In the genomic region with DNA sequence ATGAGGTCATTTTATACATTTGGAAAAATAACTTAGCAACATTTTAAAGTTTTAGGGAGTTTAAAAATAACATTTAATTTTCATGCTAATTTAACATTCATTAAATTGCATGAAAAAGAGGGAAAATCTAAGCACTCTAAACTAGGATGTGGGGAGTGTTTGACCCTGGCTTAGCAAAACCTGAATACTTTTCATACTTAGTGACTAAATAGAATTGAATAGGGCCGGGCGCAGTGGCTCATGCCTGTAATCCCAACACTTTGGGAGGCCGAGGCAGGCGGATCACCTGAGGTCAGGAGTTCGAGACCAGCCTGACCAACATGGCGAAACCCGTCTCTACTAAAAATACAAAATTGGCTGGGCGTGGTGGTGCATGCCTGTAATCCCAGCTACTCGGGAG, we compare ENCODE assay signal across 8 cellular contexts. TPM values are rescaled to one million over a fixed set of nuclear protein-coding genes. Genes with fewer than 3 reads are reported as not detected.
DNase-seq lines count a peak whose midpoint lies in the region; ATAC-seq and TF ChIP-seq lines count a peak whose summit lies in the region.
"Not testable (repeated sequence)": the region's sequence is repeated elsewhere in the genome, so short reads cannot be mapped to it uniquely, and the experiment has no call there.

No MANE protein-coding gene starts in this region.

- not testable (repeated sequence) for H3K27me3 Mint-ChIP-seq in central memory CD8-positive, alpha-beta T cell; mesothelial cell of epicardium (ENCODE audit: low read depth)

- peak overlapping the region; percentile 78 for H3K4me3 ChIP-seq in AG04450 (ENCODE audit: low read depth, low read length)
- H3K4me3 ChIP-seq in HAP-1: peak overlapping the region; percentile 55
- peak overlapping the region; percentile 69 for H3K4me3 ChIP-seq in WI38 (ENCODE audit: low read depth, low read length)
- H3K4me3 ChIP-seq in fibroblast of villous mesenchyme (ENCODE audit: low read depth, low read length): peak overlapping the region; percentile 82
- peak overlapping the region; percentile 74 for H3K4me3 ChIP-seq in psoas muscle
- H3K4me3 ChIP-seq in tibial artery: peak overlapping the region; percentile 63 to 65

- H3K27ac Mint-ChIP-seq in central memory CD8-positive, alpha-beta T cell (ENCODE audit: low read depth); mesothelial cell of epicardium: not testable (repeated sequence)

- H3K4me1 ChIP-seq in HAP-1 (peaks cover 21% of the 10 kb centered on the region), tibial artery (peaks cover 0 to 36% (median 6%) of the 10 kb centered on the region in 4 donors)
- H3K4me1 ChIP-seq in psoas muscle: not testable (repeated sequence)

- not testable (repeated sequence) for H3K36me3 ChIP-seq in HAP-1 (replicated peaks); psoas muscle (ENCODE audit: insufficient read depth in 1 of 2, low read depth in 1 of 2); tibial artery

- peaks cover 11% of the 10 kb centered on the region for H3K36me3 Mint-ChIP-seq in central memory CD8-positive, alpha-beta T cell (ENCODE audit: insufficient read depth)
- H3K36me3 Mint-ChIP-seq in mesothelial cell of epicardium: not testable (repeated sequence)

- peaks cover 45% of the 10 kb centered on the region for H3K4me1 Mint-ChIP-seq in central memory CD8-positive, alpha-beta T cell
- H3K4me1 Mint-ChIP-seq in mesothelial cell of epicardium: peaks cover 24% of the 10 kb centered on the region

- H3K27ac ChIP-seq in AG04450 (ENCODE audit: low read depth, low read length); psoas muscle: not testable (repeated sequence)
- H3K27ac ChIP-seq in tibial artery: peak overlapping the region; percentile 82 to 91

- POLR2A ChIA-PET in AG04450 (lab: Yijun Ruan, JAX): interaction anchor here (0.7 kb wide), 1 partner anchor 38 kb away, joined by 5 read pairs; no protein-coding TSS in a partner anchor

- CTCF ChIA-PET in AG04450 (lab: Charles Lee): not testable (repeated sequence)

- WGBS in psoas muscle, 3 donors: 90 to 95% (median 94%) methylated on average over 9 of the region's 9 CpGs

- intact Hi-C loops in psoas muscle (cut with DNase I): loop anchor here in 1 of 2 donors (5.0 kb wide), 1 partner anchor 1141 kb away; no protein-coding TSS in a partner anchor
- intact Hi-C loops in tibial artery (cut with DNase I; ENCODE audit: low total_unique reads): not testable (repeated sequence)

- H3K9me3 Mint-ChIP-seq in central memory CD8-positive, alpha-beta T cell; mesothelial cell of epicardium: not testable (repeated sequence)

- not testable (repeated sequence) for TF ChIP-seq CTCF in AG04450 (IDR thresholded peaks at IDR 0.05; ENCODE audit: low read depth, low read length); WI38 (IDR thresholded peaks at IDR 0.05; ENCODE audit: low read depth, low read length); fibroblast of villous mesenchyme (IDR thresholded peaks at IDR 0.05; ENCODE audit: insufficient read depth, low read depth, low read length); mesothelial cell of epicardium (IDR thresholded peaks at IDR 0.05; ENCODE audit: unreplicated experiment); psoas muscle (IDR thresholded peaks at IDR 0.05); tibial artery (IDR thresholded peaks at IDR 0.05)

- peak overlapping the region; percentile 92 for H3K4me3 Mint-ChIP-seq in central memory CD8-positive, alpha-beta T cell
- H3K4me3 Mint-ChIP-seq in mesothelial cell of epicardium: peak overlapping the region; percentile 96

- ATAC-seq in central memory CD8-positive, alpha-beta T cell (replicated peaks; ENCODE audit: extremely low read depth, poor library complexity, severe bottlenecking); psoas muscle: not testable (repeated sequence)

- DNase-seq in AG04450 (ENCODE audit: low read depth, low spot score); central memory CD8-positive, alpha-beta T cell (ENCODE audit: low spot score in 2 of 2); fibroblast of villous mesenchyme (ENCODE audit: low read depth); mesothelial cell of epicardium (ENCODE audit: low spot score in 2 of 2, unreplicated experiment in 2 of 2); psoas muscle; tibial artery: not testable (repeated sequence)
- DNase-seq in HAP-1 (ENCODE audit: low spot score in 2 of 2): peak; percentile 52 to 64

- H3K27me3 ChIP-seq in AG04450 (ENCODE audit: control insufficient read depth, insufficient read depth, low read length); HAP-1 (ENCODE audit: low read depth); psoas muscle (ENCODE audit: insufficient read depth in 3 of 3, low read length in 2 of 3); tibial artery: not testable (repeated sequence)

- H3K9me3 ChIP-seq in AG04450 (ENCODE audit: control insufficient read depth, insufficient read depth, low read length); HAP-1; psoas muscle; tibial artery: not testable (repeated sequence)

- in situ Hi-C loops in HAP-1 (cut with MboI; ENCODE audit: low sequenced_read_pairs): not testable (repeated sequence)

RNA-seq across cellular contexts. Expression of a gene that starts 1.7 kb away (rescaled TPM):
- polyA plus RNA-seq in AG04450 (2011; rRNA removed): 44.5 and 48.2 TPM in 2 replicates
- 106 and 134 TPM in 2 replicates for polyA minus RNA-seq in AG04450 (2011; rRNA and poly(A)+ RNA removed)
- 43.8 and 58.3 TPM in 2 replicates for total RNA-seq in fibroblast of villous mesenchyme
- 31.7 to 34.9 TPM (median 32.4 TPM) in 3 replicates for total RNA-seq in mesothelial cell of epicardium
- 1 to 10 TPM; 1.6 to 6.1 (median 4.4) TPM for total RNA-seq in psoas muscle
- 1 to 10 TPM; 1.1 to 2.1 (median 1.2) TPM for polyA plus RNA-seq in psoas muscle

RNA-seq across cellular contexts. Expression of a gene that starts 23.2 kb away (rescaled TPM):
- 21.1 and 35.1 TPM in 2 replicates for polyA plus RNA-seq in AG04450 (2011; rRNA removed)
- polyA minus RNA-seq in AG04450 (2011; rRNA and poly(A)+ RNA removed): 3.4 and 7.3 TPM in 2 replicates
- 24.8 and 39.3 TPM in 2 replicates for total RNA-seq in fibroblast of villous mesenchyme
- total RNA-seq in mesothelial cell of epicardium: 8.0 to 10.0 TPM (median 8.2 TPM) in 3 replicates
- 1 to 10 TPM; 4.9 to 6.2 (median 5.7) TPM for total RNA-seq in psoas muscle
- polyA plus RNA-seq in psoas muscle: 10 to 100 TPM in 2 of 3 donors, 1 to 10 TPM in 1; 8.8 to 18.0 (median 12.7) TPM
